Comparison of ENCODE assay signal across 23 cellular contexts in the genomic region with DNA sequence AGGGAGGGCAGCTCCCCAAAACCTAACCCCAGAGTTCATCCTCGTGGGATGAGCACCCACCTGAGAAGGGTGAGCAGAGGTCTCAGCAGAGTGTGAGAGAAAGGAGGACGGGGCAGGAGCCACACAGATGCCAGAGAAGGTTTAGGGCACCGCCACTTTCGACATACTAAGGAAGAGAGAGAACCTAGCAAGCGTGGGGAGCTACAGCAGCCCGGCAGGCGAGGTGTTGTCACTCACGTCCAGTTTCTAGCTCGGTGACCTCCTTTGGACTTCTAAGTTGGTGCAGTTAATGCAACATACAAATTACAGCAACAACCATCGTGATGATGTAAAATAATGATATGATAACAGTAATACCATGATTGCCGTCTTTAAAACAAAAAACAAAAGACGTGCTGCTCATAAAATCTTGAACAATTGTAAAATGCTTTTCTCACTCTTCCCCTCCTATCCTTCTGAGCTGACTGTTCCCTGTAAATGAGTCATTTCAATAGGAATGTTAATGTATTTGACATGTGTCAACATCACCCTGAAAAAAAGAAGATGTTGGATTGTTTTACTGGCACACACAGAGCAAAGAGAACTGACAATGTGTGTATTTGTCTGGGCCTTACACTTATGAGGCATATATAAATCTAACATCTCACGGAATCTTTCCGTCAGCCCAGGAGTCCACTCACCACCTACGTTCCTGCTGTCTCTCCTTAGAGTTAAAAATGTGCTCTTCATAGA.
A peak's percentile ranks its signal among the peaks of the same experiment; 100 is the strongest.
DNase-seq lines count a peak whose midpoint lies in the region; ATAC-seq, FAIRE-seq and TF ChIP-seq lines count a peak whose summit lies in the region.
"Had no signal": no experiment of that assay in that cellular context is flagged by ENCODE, and none has a peak within 500 bp of the region (broad histone marks: within the 10 kb centered on the region; RNA-seq: fewer than 3 reads in every experiment).

No MANE protein-coding gene starts in this region.

- H3K4me1 Mint-ChIP-seq in nephron progenitor cell = peaks cover 35% of the 10 kb centered on the region

- H3K36me3 Mint-ChIP-seq in nephron progenitor cell (ENCODE audit: low read depth) = peaks cover 9% of the 10 kb centered on the region
- H3K36me3 Mint-ChIP-seq: activated naive CD4-positive, alpha-beta T cell treated with anti-CD3 and anti-CD28 coated beads, Interleukin-2, amount 50 U/mL, for 24 hours; mesothelial cell of epicardium had no signal

- H3K4me3 ChIP-seq in brain microvascular endothelial cell (ENCODE audit: low read depth, low read length) = no peak overlapping the region
- H3K4me3 ChIP-seq: BLaER1 had no signal

- no peak overlapping the region for H3K27ac ChIP-seq in brain microvascular endothelial cell
- H3K27ac ChIP-seq: BLaER1, KMS-11, neutrophil had no signal

- H3K9me3 Mint-ChIP-seq in nephron progenitor cell = peaks cover 10% of the 10 kb centered on the region
- H3K9me3 Mint-ChIP-seq: activated naive CD4-positive, alpha-beta T cell treated with anti-CD3 and anti-CD28 coated beads, Interleukin-2, amount 50 U/mL, for 24 hours; mesothelial cell of epicardium had no signal

- H3K27me3 ChIP-seq in brain microvascular endothelial cell (replicated peaks) = no peaks in the 10 kb centered on the region
- H3K27me3 ChIP-seq: BLaER1, neutrophil had no signal

- in situ Hi-C loops in brain microvascular endothelial cell (cut with HindIII; ENCODE audit: low pct_ligation_motif_present, low sequenced_read_pairs) = no loop called here

- no peaks in the 10 kb centered on the region for H3K36me3 ChIP-seq in brain microvascular endothelial cell (replicated peaks)
- H3K36me3 ChIP-seq: BLaER1, neutrophil had no signal

- no peak overlapping the region for H3K4me3 Mint-ChIP-seq in nephron progenitor cell
- H3K4me3 Mint-ChIP-seq: activated naive CD4-positive, alpha-beta T cell treated with anti-CD3 and anti-CD28 coated beads, Interleukin-2, amount 50 U/mL, for 24 hours; mesothelial cell of epicardium had no signal

- DNase-seq in SIG-M5 treated with dmso at 0.1 percent for 504 hours (lab: John Stamatoyannopoulos, UW; ENCODE audit: unreplicated experiment) (peak; percentile 9), SIG-M5 (lab: John Stamatoyannopoulos, UW) (no peak), astrocyte of the hippocampus (ENCODE audit: low read depth, low spot score) (peak; percentile 7), kidney tubule cell (ENCODE audit: low spot score) (peak; percentile 46), urothelium cell line (ENCODE audit: low spot score) (peak; percentile 35), brain microvascular endothelial cell (no peak), nephron progenitor cell (no peak)
- DNase-seq: 8988T; activated CD4-positive, alpha-beta T cell treated with anti-CD3 and anti-CD28 coated beads, Interleukin-2, amount 50 U/mL, for 48 hours; DMS79; HCEC 1CT; kidney; NCI-H1105 treated with DMSO at 0.1 percent for 48 hours; NCI-H748 treated with DMSO at 0.1 percent for 48 hours; SW 1271 had no signal

- ATAC-seq in HG03175 (IDR thresholded peaks at IDR 0.05; ENCODE audit: unreplicated experiment) = no peak
- ATAC-seq: Panc1 had no signal

- H3K27ac Mint-ChIP-seq in nephron progenitor cell = no peak overlapping the region
- H3K27ac Mint-ChIP-seq: activated naive CD4-positive, alpha-beta T cell treated with anti-CD3 and anti-CD28 coated beads, Interleukin-2, amount 50 U/mL, for 24 hours; mesothelial cell of epicardium had no signal

- peak; percentile 30 for FAIRE-seq in urothelium cell line (lab: Jason Lieb, UNC)
- FAIRE-seq: GM18507, kidney had no signal

- TF ChIP-seq CTCF in brain microvascular endothelial cell (IDR thresholded peaks at IDR 0.05; ENCODE audit: low read depth, low read length, missing control alignments) (no peak), nephron progenitor cell (IDR thresholded peaks at IDR 0.05) (no peak)

- H3K27me3 Mint-ChIP-seq in nephron progenitor cell (ENCODE audit: low read depth, poor library complexity) = no peaks in the 10 kb centered on the region

Comparison
In these comparisons a context has a peak if more than half of its experiments do, and no peak if none do; other contexts are left out.
1. DNase-seq: peak in SIG-M5 treated with dmso at 0.1 percent for 504 hours (single experiment), astrocyte of the hippocampus (single experiment), kidney tubule cell (single experiment) and urothelium cell line (single experiment); none in SIG-M5 (single experiment), brain microvascular endothelial cell (single experiment) and nephron progenitor cell (single experiment).